ENCODE assay signal across 8 cellular contexts in genomic region chr12:98593351-98594049, GRCh38. TPM values are rescaled to one million over a fixed set of nuclear protein-coding genes. Genes with fewer than 3 reads are reported as not detected.
DNase-seq lines count a peak whose midpoint lies in the region; ATAC-seq and TF ChIP-seq lines count a peak whose summit lies in the region.

TSS of gene SLC25A3 (plus strand) at chr12:98593686. CDS start at chr12:98593979, 293 bp downstream.

- DNase-seq in AML-193 (lab: John Stamatoyannopoulos, UW) (peak; percentile 92 to 94), NCI-H510A treated with DMSO at 0.1 percent for 48 hours (lab: John Stamatoyannopoulos, UW) (peak; percentile 97), chondrocyte (ENCODE audit: low spot score) (peak; percentile 97), kidney epithelial cell (ENCODE audit: low read depth) (peak; percentile 93)
- peak; percentile 87 to 92 for DNase-seq in activated CD4-positive, alpha-beta T cell treated with anti-CD3 and anti-CD28 coated beads for 24 hours (ENCODE audit: low read depth in 2 of 2)
- DNase-seq in stimulated activated CD4-positive, alpha-beta T cell treated with anti-CD3 and anti-CD28 coated beads, Interleukin-15, amount 100 ng/mL, for 48 hours (ENCODE audit: low read depth in 2 of 2) = peak; percentile 90 to 91

- TF ChIP-seq POLR2A in GM19193 (IDR thresholded peaks at IDR 0.05; ENCODE audit: extremely low read depth, insufficient read depth, insufficient read length) = peak; percentile 100

- H3K4me1 Mint-ChIP-seq in chondrocyte (ENCODE audit: low read depth) = peaks cover 29% of the 10 kb centered on the region

- peak within 1 kb of the TSS; percentile 97 for H3K27ac Mint-ChIP-seq in chondrocyte (ENCODE audit: unreplicated experiment)

- no peaks in the 10 kb centered on the region for H3K9me3 Mint-ChIP-seq in chondrocyte (ENCODE audit: low read depth)

- H3K4me3 Mint-ChIP-seq in chondrocyte (ENCODE audit: unreplicated experiment) = peak within 1 kb of the TSS; percentile 95

- peak; percentile 98 for ATAC-seq in HG03439 (IDR thresholded peaks at IDR 0.05; ENCODE audit: unreplicated experiment)

- no peaks in the 10 kb centered on the region for H3K27me3 ChIP-seq in kidney epithelial cell (ENCODE audit: control insufficient read depth, insufficient read depth, low read length)

- TF ChIP-seq CTCF in chondrocyte (IDR thresholded peaks at IDR 0.05) (no peak), kidney epithelial cell (IDR thresholded peaks at IDR 0.05; ENCODE audit: insufficient read depth, low read length, poor library complexity, severe bottlenecking) (no peak)

- peaks cover 2% of the 10 kb centered on the region for H3K36me3 ChIP-seq in kidney epithelial cell (ENCODE audit: control insufficient read depth, insufficient read depth, low read length)

- H3K4me3 ChIP-seq in kidney epithelial cell (ENCODE audit: low read depth, low read length) = peak within 1 kb of the TSS; percentile 98

- peaks cover 9% of the 10 kb centered on the region for H3K36me3 Mint-ChIP-seq in chondrocyte (ENCODE audit: low read depth)

- no peaks in the 10 kb centered on the region for H3K27me3 Mint-ChIP-seq in chondrocyte (ENCODE audit: low read depth)

RNA-seq across cellular contexts. Expression of gene SLC25A3, which starts in this region (rescaled TPM):
- 469 to 531 TPM (median 525 TPM) in 3 replicates for total RNA-seq in chondrocyte
- total RNA-seq in kidney epithelial cell = 726 and 727 TPM in 2 replicates

Comparison
In these comparisons a context has a peak if more than half of its experiments do, and no peak if none do; other contexts are left out.
1. Peak in every context shown above with its lines: DNase-seq, ATAC-seq and H3K4me3 ChIP-seq.